Comparison of ENCODE assay signal across 8 cellular contexts in the genomic region with DNA sequence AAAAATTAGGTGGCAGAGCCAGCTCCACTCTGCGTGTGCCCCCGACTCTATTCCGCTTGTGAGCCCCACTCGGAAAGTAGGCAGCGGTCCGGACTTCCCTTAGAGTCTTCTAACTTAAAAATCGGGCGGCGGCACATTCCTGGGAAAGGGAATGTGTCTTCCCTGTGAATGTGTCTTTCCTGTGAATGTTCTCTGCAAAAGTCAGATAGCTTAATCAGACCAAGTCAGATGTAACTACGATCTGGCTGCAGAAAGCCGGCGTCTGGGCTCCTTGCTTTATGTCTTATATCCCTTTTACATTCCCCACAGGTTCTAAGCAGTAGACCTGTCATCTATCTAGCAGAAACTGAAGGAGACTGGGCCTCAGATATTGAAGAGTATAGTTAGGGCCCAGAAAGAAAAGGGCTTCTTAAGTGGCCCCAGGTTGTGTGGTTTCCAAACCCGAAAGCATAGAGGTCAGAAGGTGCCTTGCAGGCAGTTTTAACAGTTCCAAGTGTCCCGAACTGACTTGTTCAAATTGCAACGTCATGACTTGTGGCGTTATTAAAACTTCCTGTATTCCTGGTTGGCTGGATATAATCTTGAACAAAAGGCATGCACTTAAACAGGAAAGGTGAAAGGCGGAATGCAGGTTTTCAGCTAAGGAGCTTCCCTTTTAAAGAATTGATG. TPM values are rescaled to one million over a fixed set of nuclear protein-coding genes. Genes with fewer than 3 reads are reported as not detected.
DNase-seq lines count a peak whose midpoint lies in the region; TF ChIP-seq lines count a peak whose summit lies in the region.

No MANE protein-coding gene starts in this region.

- intact Hi-C loops in transverse colon (cut with DNase I; ENCODE audit: low total_unique reads) = no loop called here

- TF ChIP-seq CTCF in GM12875 (IDR thresholded peaks at IDR 0.05; ENCODE audit: borderline replicate concordance, insufficient read depth, low read depth, low read length) (no peak), endothelial cell (IDR thresholded peaks at IDR 0.05; ENCODE audit: unreplicated experiment) (no peak), transverse colon (IDR thresholded peaks at IDR 0.05) (peak in 1 of 5 experiments; percentile 11)

- H3K4me1 Mint-ChIP-seq in T-helper 1 cell treated with Interleukin-12 subunit alpha and Interleukin-12 subunit beta and Interleukin-4 antibody, amounts not matched to agents 30 μg/mL and 1 μg/mL, for 36 hours (ENCODE audit: low read depth) = peaks cover 40% of the 10 kb centered on the region
- peaks cover 66% of the 10 kb centered on the region for H3K4me1 Mint-ChIP-seq in endothelial cell (ENCODE audit: unreplicated experiment)

- H3K9me3 ChIP-seq in mesodermal cell (ENCODE audit: control insufficient read depth, low read length) (no peaks in the 10 kb centered on the region), transverse colon (no peaks in the 10 kb centered on the region)

- no peaks in the 10 kb centered on the region for H3K27me3 Mint-ChIP-seq in T-helper 1 cell treated with Interleukin-12 subunit alpha and Interleukin-12 subunit beta and Interleukin-4 antibody, amounts not matched to agents 30 μg/mL and 1 μg/mL, for 36 hours (ENCODE audit: low read depth)
- peaks cover 17% of the 10 kb centered on the region for H3K27me3 Mint-ChIP-seq in endothelial cell (ENCODE audit: unreplicated experiment)

- H3K27ac Mint-ChIP-seq in T-helper 1 cell treated with Interleukin-12 subunit alpha and Interleukin-12 subunit beta and Interleukin-4 antibody, amounts not matched to agents 30 μg/mL and 1 μg/mL, for 36 hours = peak overlapping the region; percentile 87
- peak overlapping the region; percentile 96 for H3K27ac Mint-ChIP-seq in endothelial cell (ENCODE audit: unreplicated experiment)

- H3K4me3 ChIP-seq in GM12875 (ENCODE audit: low read depth, low read length) (peak overlapping the region; percentile 68), mesodermal cell (ENCODE audit: extremely low read depth, insufficient read depth, low read length, poor library complexity, severe bottlenecking) (peak overlapping the region; percentile 91), transverse colon (peak overlapping the region; percentile 64 to 94 (median 82))

- H3K27me3 ChIP-seq in transverse colon = no peaks in the 10 kb centered on the region

- in situ Hi-C loops in transverse colon (cut with MboI; ENCODE audit: low pct_ligation_motif_present in 1 of 4, low pct_unique_long_range_greater_than_20kb in 1 of 4, low sequenced_read_pairs in 3 of 4) = no loop called here

- TF ChIP-seq POLR2A in transverse colon (IDR thresholded peaks at IDR 0.05) = no peak

- H3K36me3 ChIP-seq in mesodermal cell (ENCODE audit: control insufficient read depth, insufficient read depth, low read length) (peaks cover 17% of the 10 kb centered on the region), transverse colon (peaks cover 0 to 5% (median 2%) of the 10 kb centered on the region in 4 donors)

- H3K9me3 Mint-ChIP-seq in T-helper 1 cell treated with Interleukin-12 subunit alpha and Interleukin-12 subunit beta and Interleukin-4 antibody, amounts not matched to agents 30 μg/mL and 1 μg/mL, for 36 hours = no peaks in the 10 kb centered on the region
- H3K9me3 Mint-ChIP-seq in endothelial cell (ENCODE audit: unreplicated experiment) = peaks cover 4% of the 10 kb centered on the region

- H3K4me1 ChIP-seq in mesodermal cell (ENCODE audit: control insufficient read depth, insufficient read depth, low read length, poor library complexity, severe bottlenecking) = peaks cover 14% of the 10 kb centered on the region
- H3K4me1 ChIP-seq in transverse colon = peaks cover 7 to 65% (median 30%) of the 10 kb centered on the region in 4 donors

- WGBS in mesodermal cell (ENCODE audit: insufficient coverage in 2 of 2), 2 experiments = 19 to 21% methylated on average over 11 to 16 of the region's 17 CpGs
- 1 to 3% methylated on average over 5 to 17 of the region's 17 CpGs for WGBS in transverse colon (ENCODE audit: low coverage in 1 of 2), 2 donors

- DNase-seq in AML-193 (lab: John Stamatoyannopoulos, UW) = peak; percentile 50 to 57
- peak; percentile 19 for DNase-seq in HPDE6-E6E7 (ENCODE audit: extremely low spot score)
- peak; percentile 54 for DNase-seq in endothelial cell (ENCODE audit: low spot score)
- DNase-seq in transverse colon = peak; percentile 26
- no peak for DNase-seq in NCI-H1694 (lab: John Stamatoyannopoulos, UW)

- H3K4me3 Mint-ChIP-seq in T-helper 1 cell treated with Interleukin-12 subunit alpha and Interleukin-12 subunit beta and Interleukin-4 antibody, amounts not matched to agents 30 μg/mL and 1 μg/mL, for 36 hours = peak overlapping the region; percentile 92
- H3K4me3 Mint-ChIP-seq in endothelial cell (ENCODE audit: unreplicated experiment) = peak overlapping the region; percentile 97

- no peak for TF ChIP-seq EP300 in transverse colon (IDR thresholded peaks at IDR 0.05; ENCODE audit: low read depth)

- peak overlapping the region; percentile 100 for H3K27ac ChIP-seq in mesodermal cell (ENCODE audit: low read depth, low read length, severe bottlenecking)
- peak overlapping the region; percentile 94 to 98 (median 96) for H3K27ac ChIP-seq in transverse colon

- peaks cover 23% of the 10 kb centered on the region for H3K36me3 Mint-ChIP-seq in T-helper 1 cell treated with Interleukin-12 subunit alpha and Interleukin-12 subunit beta and Interleukin-4 antibody, amounts not matched to agents 30 μg/mL and 1 μg/mL, for 36 hours (ENCODE audit: low read depth)
- H3K36me3 Mint-ChIP-seq in endothelial cell (ENCODE audit: low read depth, unreplicated experiment) = peaks cover 10% of the 10 kb centered on the region

RNA-seq across cellular contexts. Expression of a gene that starts 0.6 kb away (rescaled TPM):
- total RNA-seq in endothelial cell (ENCODE audit: unreplicated experiment) (125 TPM), transverse colon (100 to 1,000 TPM in 2 of 4 donors, 10 to 100 TPM in 2; 74.1 to 126 (median 101) TPM)
- 48.4 TPM for polyA plus RNA-seq in mesodermal cell (2013, experiment 1 of 2)
- 57.6 TPM for polyA plus RNA-seq in mesodermal cell (2013, experiment 2 of 2)

RNA-seq across cellular contexts. Expression of a gene that starts 0.9 kb away (rescaled TPM):
- total RNA-seq in endothelial cell (ENCODE audit: unreplicated experiment) (66.3 TPM), transverse colon (100 to 1,000 TPM in 1 of 4 donors, 10 to 100 TPM in 3; 12.9 to 100 (median 60.8) TPM)
- polyA plus RNA-seq in mesodermal cell (2013, experiment 1 of 2) = 59.3 TPM
- polyA plus RNA-seq in mesodermal cell (2013, experiment 2 of 2) = 58.5 TPM
